ENCODE assay signal across 8 cellular contexts in the genomic region with DNA sequence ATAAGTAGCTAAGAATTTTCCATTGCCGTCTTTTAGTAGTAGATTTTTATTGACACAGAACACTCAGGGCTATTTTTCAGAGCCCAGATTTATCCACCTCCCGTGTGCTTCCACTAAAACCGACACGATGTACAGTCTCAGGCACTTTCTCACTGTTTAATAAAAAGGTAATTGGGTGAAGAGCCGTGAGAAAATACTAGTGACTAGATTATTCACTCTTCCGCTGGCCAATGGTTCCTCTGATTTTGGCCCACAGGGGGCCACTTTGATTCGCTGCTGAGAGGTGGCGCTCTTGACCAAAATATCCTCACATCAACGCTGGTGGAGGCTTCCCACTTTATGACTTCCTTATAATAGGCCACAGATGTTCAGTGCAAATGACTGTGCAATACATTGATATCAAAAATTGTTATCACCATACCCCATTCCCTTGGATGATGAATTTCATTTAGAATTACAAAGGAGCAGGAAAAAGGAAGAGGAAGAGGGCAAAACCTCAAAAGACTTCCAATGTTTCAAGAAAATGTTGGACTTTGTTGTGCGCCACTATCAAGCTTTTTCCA. TPM values are rescaled to one million over a fixed set of nuclear protein-coding genes. Genes with fewer than 3 reads are reported as not detected.
DNase-seq lines count a peak whose midpoint lies in the region; ATAC-seq and TF ChIP-seq lines count a peak whose summit lies in the region.

No MANE protein-coding gene starts in this region.

- H4K20me1 ChIP-seq in GM23248 (ENCODE audit: insufficient read depth), result no peaks in the 10 kb centered on the region

- whole genome bisulfite sequencing in GM23248 (ENCODE audit: low coverage in 1 of 2, low lambda C conversion rate in 2 of 2, missing lambda C conversion rate in 2 of 2), 2 experiments, result 20 to 21% methylated on average over 10 of the region's 10 CpGs

- no peaks in the 10 kb centered on the region for H3F3A ChIP-seq in GM23248 (ENCODE audit: insufficient read depth)

- intact Hi-C loops in activated CD4-positive, alpha-beta T cell treated with anti-CD3 and anti-CD28 coated beads for 36 hours (cut with DNase I, micrococcal nuclease), result loop anchor here in 1 of 2 experiments (1.0 to 5.0 kb wide), 3 partner anchors 455 to 661 kb away; partner anchors contain the start of gene HINT3
- intact Hi-C loops in ascending aorta (cut with DNase I), result loop anchor here (1.0 to 10.0 kb wide), 4 partner anchors 48 to 658 kb away; no protein-coding TSS in a partner anchor

- no peaks in the 10 kb centered on the region for H3K9me3 Mint-ChIP-seq in activated CD4-positive, alpha-beta T cell treated with anti-CD3 and anti-CD28 coated beads for 36 hours (ENCODE audit: low read depth)

- H3K36me3 Mint-ChIP-seq in activated CD4-positive, alpha-beta T cell treated with anti-CD3 and anti-CD28 coated beads for 36 hours (ENCODE audit: low read depth), result no peaks in the 10 kb centered on the region

- H3K36me3 ChIP-seq in GM23248 (ENCODE audit: low read depth), result no peaks in the 10 kb centered on the region
- H3K36me3 ChIP-seq in Peyer's patch, result no peaks in the 10 kb centered on the region
- no peaks in the 10 kb centered on the region for H3K36me3 ChIP-seq in ascending aorta
- H3K36me3 ChIP-seq in right atrium auricular region, result no peaks in the 10 kb centered on the region

- ATAC-seq in activated CD4-positive, alpha-beta T cell treated with anti-CD3 and anti-CD28 coated beads for 36 hours, result peak; percentile 74

- H3K27ac ChIP-seq in GM23248, result no peak overlapping the region
- H3K27ac ChIP-seq in Peyer's patch, result no peak overlapping the region
- peak overlapping the region in 1 of 2 donors; percentile 29 for H3K27ac ChIP-seq in ascending aorta
- no peak overlapping the region for H3K27ac ChIP-seq in right atrium auricular region

- no peak overlapping the region for H3K4me2 ChIP-seq in GM23248 (ENCODE audit: unreplicated experiment)

- no peak overlapping the region for H3K9ac ChIP-seq in GM23248

- TF ChIP-seq CTCF in Peyer's patch (IDR thresholded peaks at IDR 0.05) (peak; percentile 55 to 74 (median 64)), ascending aorta (IDR thresholded peaks at IDR 0.05) (peak; percentile 77 to 90 (median 83)), right atrium auricular region (IDR thresholded peaks at IDR 0.05) (peak; percentile 78 to 89), retinal pigment epithelial cell (conservative IDR thresholded peaks at IDR 0.05; ENCODE audit: low read depth, low read length) (peak; percentile 95)

- DNase-seq in activated CD4-positive, alpha-beta T cell treated with anti-CD3 and anti-CD28 coated beads for 36 hours, result peak; percentile 62
- no peak for DNase-seq in activated CD4-positive, alpha-beta T cell treated with anti-CD3 and anti-CD28 coated beads for 1 hour
- peak; percentile 82 for DNase-seq in GM23248
- peak; percentile 59 for DNase-seq in KG1 (lab: John Stamatoyannopoulos, UW)
- DNase-seq in Peyer's patch, result peak in 2 of 3 donors; percentile 54 to 75
- peak; percentile 9 to 87 for DNase-seq in ascending aorta (ENCODE audit: low spot score in 2 of 2)
- DNase-seq in right atrium auricular region (ENCODE audit: low spot score), result peak; percentile 82
- DNase-seq in retinal pigment epithelial cell (ENCODE audit: low read depth), result peak; percentile 12

- H3K27me3 Mint-ChIP-seq in activated CD4-positive, alpha-beta T cell treated with anti-CD3 and anti-CD28 coated beads for 36 hours, result peaks cover 2% of the 10 kb centered on the region

- no peaks in the 10 kb centered on the region for H3K4me1 Mint-ChIP-seq in activated CD4-positive, alpha-beta T cell treated with anti-CD3 and anti-CD28 coated beads for 36 hours

- H3K9me3 ChIP-seq in GM23248 (ENCODE audit: low read depth) (no peaks in the 10 kb centered on the region), Peyer's patch (no peaks in the 10 kb centered on the region), ascending aorta (no peaks in the 10 kb centered on the region), right atrium auricular region (no peaks in the 10 kb centered on the region)

- CTCF ChIA-PET in activated CD4-positive, alpha-beta T cell treated with anti-CD3 and anti-CD28 coated beads for 36 hours (lab: Charles Lee), result interaction anchor here (0.5 to 8.0 kb wide), 15 partner anchors 9 to 680 kb away, joined by 3 to 66 read pairs (median 5); no protein-coding TSS in a partner anchor

- no peak overlapping the region for H3K4me3 Mint-ChIP-seq in activated CD4-positive, alpha-beta T cell treated with anti-CD3 and anti-CD28 coated beads for 36 hours

- H3K4me1 ChIP-seq in GM23248 (ENCODE audit: insufficient read depth) (no peaks in the 10 kb centered on the region), Peyer's patch (no peaks in the 10 kb centered on the region), ascending aorta (no peaks in the 10 kb centered on the region), right atrium auricular region (no peaks in the 10 kb centered on the region)

- POLR2A ChIA-PET in activated CD4-positive, alpha-beta T cell treated with anti-CD3 and anti-CD28 coated beads for 36 hours (lab: Charles Lee), result no interaction called here

- no peak for TF ChIP-seq POLR2A in Peyer's patch (IDR thresholded peaks at IDR 0.05)

- H2AFZ ChIP-seq in GM23248, result no peak overlapping the region

- H3K27ac Mint-ChIP-seq in activated CD4-positive, alpha-beta T cell treated with anti-CD3 and anti-CD28 coated beads for 36 hours, result no peak overlapping the region

- H3K27me3 ChIP-seq in GM23248 (replicated peaks; ENCODE audit: insufficient read depth) (peaks cover 4% of the 10 kb centered on the region; the same call in 1 of the 2 replicates), Peyer's patch (no peaks in the 10 kb centered on the region), ascending aorta (no peaks in the 10 kb centered on the region), right atrium auricular region (no peaks in the 10 kb centered on the region)

- in situ Hi-C loops in GM23248 (cut with MboI), result loop anchor here (5.0 kb wide), 1 partner anchor 448 kb away; no protein-coding TSS in a partner anchor

- H3K79me2 ChIP-seq in GM23248 (ENCODE audit: insufficient read depth), result no peaks in the 10 kb centered on the region

- no peaks in the 10 kb centered on the region for H3K9me2 ChIP-seq in GM23248 (ENCODE audit: insufficient read depth)

- H3K4me3 ChIP-seq in GM23248 (no peak overlapping the region), Peyer's patch (no peak overlapping the region), ascending aorta (no peak overlapping the region), right atrium auricular region (no peak overlapping the region), retinal pigment epithelial cell (ENCODE audit: low read length) (no peak overlapping the region)

RNA-seq across cellular contexts. Expression of gene HDDC2, which starts 12.3 kb away (rescaled TPM):
- 100 to 1,000 TPM in 1 of 2 experiments, 10 to 100 TPM in 1; 96.7 to 120 TPM for total RNA-seq in activated CD4-positive, alpha-beta T cell treated with anti-CD3 and anti-CD28 coated beads for 36 hours
- total RNA-seq in GM23248 (2014; rRNA removed; shearing (Covaris generic)), result 51.1 and 55.1 TPM in 2 replicates
- polyA plus RNA-seq in GM23248 (2016; fragmentation: Nextera tagmentation; extraction: Ambion mirVana), result 83.2 and 84.2 TPM in 2 replicates
- total RNA-seq in Peyer's patch (10 to 100 TPM; 19.9 to 56.9 (median 40.8) TPM), ascending aorta (2.4 TPM), right atrium auricular region (10 to 100 TPM; 85.7 to 98.7 TPM)
